ENCODE assay signal across 21 cellular contexts in genomic region chr17:28978016-28978415, GRCh38. TPM values are rescaled to one million over a fixed set of nuclear protein-coding genes. Genes with fewer than 3 reads are reported as not detected.
DNase-seq lines count a peak whose midpoint lies in the region; ATAC-seq, FAIRE-seq and TF ChIP-seq lines count a peak whose summit lies in the region.
"Had no signal": no experiment of that assay in that cellular context is flagged by ENCODE, and none has a peak within 500 bp of the region (broad histone marks: within the 10 kb centered on the region; RNA-seq: fewer than 3 reads in every experiment).

No MANE protein-coding gene starts in this region.

- no peaks in the 10 kb centered on the region for H3K27me3 Mint-ChIP-seq in T-helper 17 cell

- no peak overlapping the region for H3K4me3 Mint-ChIP-seq in T-helper 17 cell
- no peak overlapping the region for H3K4me3 Mint-ChIP-seq in stimulated activated effector memory CD8-positive, alpha-beta T cell treated with anti-CD3 and anti-CD28 coated beads, Interleukin-12 subunit alpha, Interleukin-12 subunit beta, amount 100 ng/mL, for 72 hours

- no peak for ATAC-seq in T-helper 17 cell
- ATAC-seq in stimulated activated effector memory CD8-positive, alpha-beta T cell treated with anti-CD3 and anti-CD28 coated beads, Interleukin-12 subunit alpha, Interleukin-12 subunit beta, amount 100 ng/mL, for 72 hours = no peak
- ATAC-seq in HG03378 (IDR thresholded peaks at IDR 0.05; ENCODE audit: unreplicated experiment) = no peak
- ATAC-seq: HepG2 had no signal

- peaks cover 17% of the 10 kb centered on the region for H3K4me1 Mint-ChIP-seq in T-helper 17 cell
- H3K4me1 Mint-ChIP-seq in stimulated activated effector memory CD8-positive, alpha-beta T cell treated with anti-CD3 and anti-CD28 coated beads, Interleukin-12 subunit alpha, Interleukin-12 subunit beta, amount 100 ng/mL, for 72 hours = peaks cover 25% of the 10 kb centered on the region

- peak overlapping the region; percentile 81 for H3K27ac Mint-ChIP-seq in T-helper 17 cell
- H3K27ac Mint-ChIP-seq in stimulated activated effector memory CD8-positive, alpha-beta T cell treated with anti-CD3 and anti-CD28 coated beads, Interleukin-12 subunit alpha, Interleukin-12 subunit beta, amount 100 ng/mL, for 72 hours = peak overlapping the region; percentile 51

- no peaks in the 10 kb centered on the region for H3K36me3 Mint-ChIP-seq in T-helper 17 cell (ENCODE audit: low read depth)
- peaks cover 4% of the 10 kb centered on the region for H3K36me3 Mint-ChIP-seq in stimulated activated effector memory CD8-positive, alpha-beta T cell treated with anti-CD3 and anti-CD28 coated beads, Interleukin-12 subunit alpha, Interleukin-12 subunit beta, amount 100 ng/mL, for 72 hours

- FAIRE-seq in GM12892 (lab: Jason Lieb, UNC) = no peak
- FAIRE-seq: HepG2 had no signal

- no peaks in the 10 kb centered on the region for H3K9me3 Mint-ChIP-seq in stimulated activated effector memory CD8-positive, alpha-beta T cell treated with anti-CD3 and anti-CD28 coated beads, Interleukin-12 subunit alpha, Interleukin-12 subunit beta, amount 100 ng/mL, for 72 hours

- DNase-seq in COR-L47 (lab: John Stamatoyannopoulos, UW) = peak; percentile 71
- DNase-seq in T-helper 17 cell = no peak
- DNase-seq in cerebellum (ENCODE audit: low spot score) = peak; percentile 82
- no peak for DNase-seq in stimulated activated effector memory CD8-positive, alpha-beta T cell treated with anti-CD3 and anti-CD28 coated beads, Interleukin-12 subunit alpha, Interleukin-12 subunit beta, amount 100 ng/mL, for 72 hours (ENCODE audit: low spot score in 2 of 2)
- DNase-seq in DMS153 treated with DMSO at 0.1 percent for 48 hours (lab: John Stamatoyannopoulos, UW; ENCODE audit: unreplicated experiment) = no peak
- no peak for DNase-seq in GM12892 (ENCODE audit: insufficient read length)
- DNase-seq: DMS153, H7, Karpas-422, NCI-H1092 treated with DMSO at 0.1 percent for 48 hours, NCI-H1436 treated with DMSO at 0.1 percent for 48 hours, NCI-H187 treated with DMSO at 0.1 percent for 48 hours, NCI-H2107, NCI-H446, NCI-H524 treated with DMSO at 0.1 percent for 48 hours, NCI-H774, SHP77 treated with DMSO at 0.1 percent for 48 hours had no signal

- no peak for TF ChIP-seq POLR2A in GM12892 (IDR thresholded peaks at IDR 0.05; ENCODE audit: low read depth, low read length)

- H3K9me3 ChIP-seq in T-helper 17 cell (ENCODE audit: control insufficient read depth, low read length, poor library complexity, severe bottlenecking) = no peaks in the 10 kb centered on the region

RNA-seq across cellular contexts. Expression of gene PHF12, which starts 26.7 kb away (rescaled TPM):
- total RNA-seq in T-helper 17 cell (100 to 1,000 TPM; 164 to 174 TPM), cerebellum (27.5 TPM)
- polyA plus RNA-seq in GM12892 (2012; ENCODE audit: missing spikeins) = 18.2 TPM

RNA-seq across cellular contexts. Expression of gene SEZ6, which starts 27.8 kb away (rescaled TPM):
- under 1 TPM; 0.35 to 0.47 TPM for total RNA-seq in T-helper 17 cell
- total RNA-seq in cerebellum = 34.9 TPM
- polyA plus RNA-seq in GM12892 (2012; ENCODE audit: missing spikeins) = 0.89 TPM
- total RNA-seq: HepG2, HT1080, M059J had no signal
- polyA plus RNA-seq: HepG2 had no signal

Comparison
In these comparisons a context has a peak if more than half of its experiments do, and no peak if none do; other contexts are left out.
1. DNase-seq: peak in COR-L47 (single experiment) and cerebellum (single experiment); none in T-helper 17 cell (0 of 3), stimulated activated effector memory CD8-positive, alpha-beta T cell treated with anti-CD3 and anti-CD28 coated beads, Interleukin-12 subunit alpha, Interleukin-12 subunit beta, amount 100 ng/mL, for 72 hours (0 of 2), DMS153 treated with DMSO at 0.1 percent for 48 hours (single experiment) and GM12892 (single experiment).
2. RNA of gene SEZ6, which starts 27.8 kb away (total RNA-seq): 34.9 TPM in cerebellum (single experiment); 0.35 to 0.47 TPM in T-helper 17 cell; every median in the first group is over 10 times any median in the second.